ENCODE assay signal across 12 cellular contexts in the genomic region with DNA sequence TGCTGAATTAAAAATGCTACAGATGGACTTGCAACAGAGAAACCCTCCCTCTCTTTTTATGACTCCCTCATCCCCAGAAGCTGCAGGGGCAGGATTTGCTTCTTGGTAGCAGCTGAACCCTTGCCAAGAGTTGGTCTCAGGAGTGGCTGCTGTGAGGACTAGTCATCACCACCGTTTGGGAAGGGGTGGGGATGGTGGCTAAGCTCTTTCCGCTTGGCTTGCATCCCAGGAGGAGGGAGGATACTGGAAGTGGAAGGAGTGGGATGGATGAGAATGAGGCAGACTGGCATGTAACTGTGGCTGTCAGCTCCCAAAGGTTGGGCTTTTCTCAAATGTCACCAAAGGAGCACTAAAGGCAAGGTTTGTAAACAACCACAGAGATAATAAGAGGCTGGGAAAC. TPM values are rescaled to one million over a fixed set of nuclear protein-coding genes. Genes with fewer than 3 reads are reported as not detected.
DNase-seq lines count a peak whose midpoint lies in the region; ATAC-seq and TF ChIP-seq lines count a peak whose summit lies in the region.
"Had no signal": no experiment of that assay in that cellular context is flagged by ENCODE, and none has a peak within 500 bp of the region (broad histone marks: within the 10 kb centered on the region; RNA-seq: fewer than 3 reads in every experiment).

No MANE protein-coding gene starts in this region.

- no peak overlapping the region for H3K4me3 ChIP-seq in fibroblast of mammary gland (ENCODE audit: control insufficient read depth, low read depth, low read length)
- H3K4me3 ChIP-seq in smooth muscle cell, result no peak overlapping the region
- H3K4me3 ChIP-seq: A549 had no signal

- no peak overlapping the region for H2AFZ ChIP-seq in smooth muscle cell (ENCODE audit: low read depth)

- peak overlapping the region; percentile 29 for H3K4me2 ChIP-seq in smooth muscle cell
- H3K4me2 ChIP-seq: A549 had no signal

- no peaks in the 10 kb centered on the region for H3K9me3 ChIP-seq in smooth muscle cell (replicated peaks; ENCODE audit: low read depth)
- H3K9me3 ChIP-seq: A549 had no signal

- DNase-seq in NCI-H524 (lab: John Stamatoyannopoulos, UW) (peak; percentile 65 to 67), NCI-H524 treated with DMSO at 0.1 percent for 48 hours (lab: John Stamatoyannopoulos, UW) (no peak), NCI-H69 (lab: John Stamatoyannopoulos, UW) (peak; percentile 79), fibroblast of mammary gland (ENCODE audit: low read depth) (peak; percentile 88), smooth muscle cell (lab: John Stamatoyannopoulos, UW; ENCODE audit: unreplicated experiment) (no peak), UCSD-AML1 (lab: John Stamatoyannopoulos, UW; ENCODE audit: unreplicated experiment) (no peak)
- DNase-seq: hippocampal formation, NCI-H1436 treated with DMSO at 0.1 percent for 48 hours had no signal

- no peak overlapping the region for H3K9ac ChIP-seq in smooth muscle cell (ENCODE audit: low read depth)

- no peak for ATAC-seq in GM19455 (IDR thresholded peaks at IDR 0.05; ENCODE audit: unreplicated experiment)
- ATAC-seq in HG03097 (IDR thresholded peaks at IDR 0.05; ENCODE audit: low FRiP score, unreplicated experiment), result no peak
- ATAC-seq: A549 had no signal

- H3K79me2 ChIP-seq in smooth muscle cell (ENCODE audit: low read depth), result no peaks in the 10 kb centered on the region

- WGBS in smooth muscle cell (ENCODE audit: low lambda C conversion rate), result 29% methylated on average over 2 of the region's 2 CpGs

- peak overlapping the region; percentile 30 for H3K27ac ChIP-seq in smooth muscle cell (ENCODE audit: low read depth)
- H3K27ac ChIP-seq: A549 had no signal

- peaks cover 5% of the 10 kb centered on the region for H3K4me1 ChIP-seq in smooth muscle cell (ENCODE audit: low read depth)
- H3K4me1 ChIP-seq: A549 had no signal

- no peaks in the 10 kb centered on the region for H3K36me3 ChIP-seq in smooth muscle cell (ENCODE audit: low read depth)

- H4K20me1 ChIP-seq in smooth muscle cell (ENCODE audit: low read depth), result no peaks in the 10 kb centered on the region

- TF ChIP-seq CTCF in fibroblast of mammary gland (conservative IDR thresholded peaks at IDR 0.05; ENCODE audit: control insufficient read depth, insufficient read depth, low read depth, low read length) (no peak), smooth muscle cell (IDR thresholded peaks at IDR 0.05; ENCODE audit: borderline replicate concordance, insufficient read depth, poor library complexity, severe bottlenecking) (no peak)

- no peaks in the 10 kb centered on the region for H3K27me3 ChIP-seq in smooth muscle cell (ENCODE audit: low read depth)

- H3F3A ChIP-seq in smooth muscle cell (ENCODE audit: low read depth), result no peaks in the 10 kb centered on the region

RNA-seq across cellular contexts. Expression of gene COL24A1, which starts 50.8 kb away (rescaled TPM):
- 3.2 and 4.9 TPM in 2 replicates for total RNA-seq in smooth muscle cell
- 1.5 and 1.7 TPM in 2 replicates for polyA plus RNA-seq in smooth muscle cell
- total RNA-seq: activated CD8-positive, alpha-beta memory T cell treated with anti-CD3 and anti-CD28 coated beads for 36 hours had no signal

Comparison
In these comparisons a context has a peak if more than half of its experiments do, and no peak if none do; other contexts are left out.
1. DNase-seq: peak in NCI-H524 (2 of 2), NCI-H69 (single experiment) and fibroblast of mammary gland (single experiment); none in NCI-H524 treated with DMSO at 0.1 percent for 48 hours (single experiment), smooth muscle cell (single experiment) and UCSD-AML1 (single experiment).